Comparison of ENCODE assay signal across 8 cellular contexts in genomic region chr5:124746916-124747769, GRCh38. TPM values are rescaled to one million over a fixed set of nuclear protein-coding genes. Genes with fewer than 3 reads are reported as not detected.
DNase-seq lines count a peak whose midpoint lies in the region; ATAC-seq and TF ChIP-seq lines count a peak whose summit lies in the region.

No MANE protein-coding gene starts in this region.

- peak; percentile 42 for ATAC-seq in IMR-90 (ENCODE audit: low read depth)

- H2AFZ ChIP-seq in IMR-90 (replicated peaks; ENCODE audit: low read length, poor library complexity) = peak overlapping the region; percentile 77

- peak overlapping the region; percentile 95 for H3K9ac ChIP-seq in IMR-90 (ENCODE audit: low read depth, low read length)
- peak overlapping the region; percentile 81 to 96 (median 87) for H3K9ac ChIP-seq in skeletal muscle tissue (ENCODE audit: low read depth in 1 of 3, low read length in 3 of 3)

- in situ Hi-C loops in IMR-90 (cut with MboI; ENCODE audit: low sequenced_read_pairs) = loop anchor here (10.0 kb wide), 3 partner anchors 292 to 738 kb away; no protein-coding TSS in a partner anchor

- BruUV-seq in IMR-90 (replicated peaks; lab: Mats Ljungman, UMichigan) = no TSS peak

- no peak for TF ChIP-seq RAD21 in IMR-90 (IDR thresholded peaks at IDR 0.05; ENCODE audit: low read length)

- intact Hi-C loops in activated CD4-positive, alpha-beta T cell treated with anti-CD3 and anti-CD28 coated beads, Interleukin-2, amount 10 ng/mL, durations not matched to agents 24 days and 14 days (cut with micrococcal nuclease) = no loop called here
- intact Hi-C loops in IMR-90 (cut with micrococcal nuclease) = loop anchor here (1.0 to 10.0 kb wide), 11 partner anchors 232 to 1088 kb away; no protein-coding TSS in a partner anchor
- intact Hi-C loops in activated T-helper 2 cell treated with anti-CD3 and anti-CD28 coated beads, Interferon-gamma antibody, Interleukin-2, Interleukin-4, amounts not matched to agents 10 μg/mL and 5 μg/mL and 100 μg/mL, durations not matched to agents 14 hours and 24 hours and 36 hours (cut with micrococcal nuclease) = no loop called here

- H3K18ac ChIP-seq in IMR-90 (ENCODE audit: low read depth, low read length) = peak overlapping the region; percentile 90

- peak overlapping the region; percentile 96 for H2BK5ac ChIP-seq in IMR-90 (ENCODE audit: low read depth, low read length, poor library complexity, severe bottlenecking)

- peak overlapping the region; percentile 83 for H3K14ac ChIP-seq in IMR-90 (replicated peaks; ENCODE audit: low read depth, low read length)

- TF ChIP-seq POLR2A in IMR-90 (IDR thresholded peaks at IDR 0.05; ENCODE audit: low read depth, low read length) = no peak

- H4K20me1 ChIP-seq in IMR-90 (ENCODE audit: insufficient read depth, low read length) = 0 out of 2 replicates have a peak, but pooled peaks cover under 1% of the 10 kb centered on the region

- peak overlapping the region; percentile 68 for H2BK20ac ChIP-seq in IMR-90 (ENCODE audit: low read depth, low read length)

- dilution Hi-C loops in IMR-90 (cut with HindIII; ENCODE audit: low sequenced_read_pairs, unreplicated experiment) = no loop called here

- peak overlapping the region; percentile 73; the same call in 1 of the 2 replicates for H4K91ac ChIP-seq in IMR-90 (ENCODE audit: insufficient read depth, low read depth, low read length)

- H3K9me1 ChIP-seq in IMR-90 (ENCODE audit: insufficient read depth, low read length) = no peaks in the 10 kb centered on the region

- H3K27ac Mint-ChIP-seq in activated CD4-positive, alpha-beta T cell treated with anti-CD3 and anti-CD28 coated beads, Interleukin-2, amount 10 ng/mL, durations not matched to agents 24 days and 14 days = no peak overlapping the region
- H3K27ac Mint-ChIP-seq in activated T-helper 2 cell treated with anti-CD3 and anti-CD28 coated beads, Interferon-gamma antibody, Interleukin-2, Interleukin-4, amounts not matched to agents 10 μg/mL and 5 μg/mL and 100 μg/mL, durations not matched to agents 14 hours and 24 hours and 36 hours = no peak overlapping the region

- H3K4ac ChIP-seq in IMR-90 (ENCODE audit: low read depth, low read length) = peak overlapping the region; percentile 78

- DNase-seq in activated CD4-positive, alpha-beta T cell treated with anti-CD3 and anti-CD28 coated beads, Interleukin-2, amount 10 ng/mL, durations not matched to agents 24 days and 14 days = no peak
- DNase-seq in activated CD4-positive, alpha-beta T cell treated with anti-CD3 and anti-CD28 coated beads for 48 hours = no peak
- DNase-seq in IMR-90 (peak; percentile 94), OCI-M1 (lab: John Stamatoyannopoulos, UW) (peak; percentile 4), islet precursor cell (peak; percentile 91)
- no peak for DNase-seq in activated T-helper 2 cell treated with anti-CD3 and anti-CD28 coated beads, Interferon-gamma antibody, Interleukin-2, Interleukin-4, amounts not matched to agents 10 μg/mL and 5 μg/mL and 100 μg/mL, durations not matched to agents 14 hours and 24 hours and 36 hours (ENCODE audit: low spot score)

- H4K8ac ChIP-seq in IMR-90 (ENCODE audit: low read depth in 2 of 2, low read length in 2 of 2) = peak overlapping the region; percentile 19 to 83; a peak in 3 of 4 replicates

- H3K27ac ChIP-seq in IMR-90 (ENCODE audit: insufficient read depth, low read length) (peak overlapping the region; percentile 95), cingulate gyrus (ENCODE audit: low read depth, low read length) (peak overlapping the region; percentile 94), skeletal muscle tissue (ENCODE audit: low read depth, low read length) (peak overlapping the region; percentile 95)

- peak overlapping the region; percentile 67 for H3K4me3 ChIP-seq in IMR-90 (ENCODE audit: insufficient read depth, low read depth, low read length)
- peak overlapping the region; percentile 77 to 87 (median 80) for H3K4me3 ChIP-seq in skeletal muscle tissue (ENCODE audit: low read length in 3 of 3)

- H3K23ac ChIP-seq in IMR-90 (ENCODE audit: low read depth, low read length) = peak overlapping the region; percentile 93

- WGBS in IMR-90 (ENCODE audit: extremely low coverage in 2 of 2, insufficient read length in 1 of 2), 2 experiments = 0% methylated on average over 1 of the region's 32 CpGs; no CpG with 5 or more reads in 1 of the 2 experiments

- H3K4me1 ChIP-seq in IMR-90 (ENCODE audit: control insufficient read depth, insufficient read depth, low read length) = no peaks in the 10 kb centered on the region; the same call in 1 of the 2 replicates
- H3K4me1 ChIP-seq in skeletal muscle tissue (ENCODE audit: control insufficient read depth in 3 of 3, insufficient read depth in 3 of 3, low read length in 3 of 3) = peaks cover 15 to 37% (median 30%) of the 10 kb centered on the region in 3 donors

- no peaks in the 10 kb centered on the region for H3K36me3 ChIP-seq in IMR-90 (ENCODE audit: control insufficient read depth, insufficient read depth, low read length)
- H3K36me3 ChIP-seq in skeletal muscle tissue (ENCODE audit: control insufficient read depth in 3 of 3, insufficient read depth in 3 of 3, low read length in 3 of 3) = no peaks in the 10 kb centered on the region

- peak overlapping the region; percentile 76 for H2AK9ac ChIP-seq in IMR-90 (replicated peaks; ENCODE audit: low read depth, low read length, poor library complexity)

- peak overlapping the region; percentile 20; the same call in 2 of the 3 replicates for H2BK15ac ChIP-seq in IMR-90 (ENCODE audit: low read depth, low read length)

- CTCF ChIA-PET in IMR-90 (lab: Yijun Ruan, JAX) = interaction anchor here (0.6 to 0.7 kb wide), 2 partner anchors 152 to 1089 kb away, joined by 3 read pairs; no protein-coding TSS in a partner anchor

- no peaks in the 10 kb centered on the region for H3K9me3 Mint-ChIP-seq in activated CD4-positive, alpha-beta T cell treated with anti-CD3 and anti-CD28 coated beads, Interleukin-2, amount 10 ng/mL, durations not matched to agents 24 days and 14 days
- H3K9me3 Mint-ChIP-seq in activated T-helper 2 cell treated with anti-CD3 and anti-CD28 coated beads, Interferon-gamma antibody, Interleukin-2, Interleukin-4, amounts not matched to agents 10 μg/mL and 5 μg/mL and 100 μg/mL, durations not matched to agents 14 hours and 24 hours and 36 hours = no peaks in the 10 kb centered on the region

- H3K79me1 ChIP-seq in IMR-90 (ENCODE audit: low read depth in 1 of 2, low read length in 2 of 2) = peaks cover 10 to 27% of the 10 kb centered on the region in 2 experiments; a peak in 3 of 4 replicates

- H3K36me3 Mint-ChIP-seq in activated CD4-positive, alpha-beta T cell treated with anti-CD3 and anti-CD28 coated beads, Interleukin-2, amount 10 ng/mL, durations not matched to agents 24 days and 14 days (ENCODE audit: low read depth) = no peaks in the 10 kb centered on the region
- H3K36me3 Mint-ChIP-seq in activated T-helper 2 cell treated with anti-CD3 and anti-CD28 coated beads, Interferon-gamma antibody, Interleukin-2, Interleukin-4, amounts not matched to agents 10 μg/mL and 5 μg/mL and 100 μg/mL, durations not matched to agents 14 hours and 24 hours and 36 hours (ENCODE audit: low read depth) = no peaks in the 10 kb centered on the region

- peaks cover 7% of the 10 kb centered on the region for H3K4me1 Mint-ChIP-seq in activated CD4-positive, alpha-beta T cell treated with anti-CD3 and anti-CD28 coated beads, Interleukin-2, amount 10 ng/mL, durations not matched to agents 24 days and 14 days
- H3K4me1 Mint-ChIP-seq in activated T-helper 2 cell treated with anti-CD3 and anti-CD28 coated beads, Interferon-gamma antibody, Interleukin-2, Interleukin-4, amounts not matched to agents 10 μg/mL and 5 μg/mL and 100 μg/mL, durations not matched to agents 14 hours and 24 hours and 36 hours (ENCODE audit: low read depth) = peaks cover 2% of the 10 kb centered on the region

- H3K27me3 ChIP-seq in IMR-90 (ENCODE audit: control insufficient read depth, insufficient read depth, low read length) (no peaks in the 10 kb centered on the region), skeletal muscle tissue (ENCODE audit: control insufficient read depth in 3 of 3, insufficient read depth in 3 of 3, low read length in 3 of 3) (no peaks in the 10 kb centered on the region)

- H3K4me2 ChIP-seq in IMR-90 (ENCODE audit: low read depth, low read length) = peak overlapping the region; percentile 85

- H3K4me3 Mint-ChIP-seq in activated CD4-positive, alpha-beta T cell treated with anti-CD3 and anti-CD28 coated beads, Interleukin-2, amount 10 ng/mL, durations not matched to agents 24 days and 14 days = peak overlapping the region; percentile 43
- H3K4me3 Mint-ChIP-seq in activated T-helper 2 cell treated with anti-CD3 and anti-CD28 coated beads, Interferon-gamma antibody, Interleukin-2, Interleukin-4, amounts not matched to agents 10 μg/mL and 5 μg/mL and 100 μg/mL, durations not matched to agents 14 hours and 24 hours and 36 hours (ENCODE audit: low read depth) = no peak overlapping the region

- H4K5ac ChIP-seq in IMR-90 (ENCODE audit: low read depth, low read length) = peak overlapping the region; percentile 73

- TF ChIP-seq CTCF in IMR-90 (conservative IDR thresholded peaks at IDR 0.05; ENCODE audit: low read depth, low read length) = no peak

- H3K9me3 ChIP-seq in IMR-90 (ENCODE audit: control insufficient read depth, insufficient read depth, low read length) (no peaks in the 10 kb centered on the region), skeletal muscle tissue (ENCODE audit: control insufficient read depth in 3 of 3, low read length in 3 of 3) (no peaks in the 10 kb centered on the region)

- peaks cover 42% of the 10 kb centered on the region for H3K27me3 Mint-ChIP-seq in activated CD4-positive, alpha-beta T cell treated with anti-CD3 and anti-CD28 coated beads, Interleukin-2, amount 10 ng/mL, durations not matched to agents 24 days and 14 days
- peaks cover 41% of the 10 kb centered on the region for H3K27me3 Mint-ChIP-seq in activated T-helper 2 cell treated with anti-CD3 and anti-CD28 coated beads, Interferon-gamma antibody, Interleukin-2, Interleukin-4, amounts not matched to agents 10 μg/mL and 5 μg/mL and 100 μg/mL, durations not matched to agents 14 hours and 24 hours and 36 hours (ENCODE audit: low read depth)

- POLR2A ChIA-PET in IMR-90 (lab: Charles Lee; ENCODE audit: unreplicated experiment) = interaction anchor here (0.5 to 1.2 kb wide), 9 partner anchors 12 to 856 kb away, joined by 3 to 15 read pairs (median 4); no protein-coding TSS in a partner anchor

- H2BK120ac ChIP-seq in IMR-90 (ENCODE audit: low read depth, low read length) = peak overlapping the region; percentile 93

- 0 out of 2 replicates have a peak overlapping the region, but pooled peaks have one; percentile 18 for H2AK5ac ChIP-seq in IMR-90 (ENCODE audit: low read depth, low read length)

- peak overlapping the region; percentile 97 for H3K56ac ChIP-seq in IMR-90 (ENCODE audit: extremely low read depth, insufficient read depth, low read length)

RNA-seq across cellular contexts. Expression of gene ZNF608, which starts 0.7 kb away (rescaled TPM):
- total RNA-seq in activated CD4-positive, alpha-beta T cell treated with anti-CD3 and anti-CD28 coated beads, Interleukin-2, amount 10 ng/mL, durations not matched to agents 24 days and 14 days = not detected in 2 replicates
- total RNA-seq in IMR-90 (2012; rRNA removed) (15.1 and 16.4 TPM in 2 replicates), skeletal muscle tissue (31.3 TPM)
- polyA plus RNA-seq in IMR-90 (2012; rRNA removed) = 9.8 TPM in 2 replicates
- 2.7 and 5.9 TPM in 2 replicates for polyA plus RNA-seq in IMR-90 (2012; cell fraction: cytosol; rRNA removed)
- polyA plus RNA-seq in IMR-90 (2012; cell fraction: nucleus; rRNA removed; ENCODE audit: low replicate concordance) = 10.3 and 27.2 TPM in 2 replicates
- total RNA-seq in activated T-helper 2 cell treated with anti-CD3 and anti-CD28 coated beads, Interferon-gamma antibody, Interleukin-2, Interleukin-4, amounts not matched to agents 10 μg/mL and 5 μg/mL and 100 μg/mL, durations not matched to agents 14 hours and 24 hours and 36 hours = not detected in 2 replicates

Comparison
In these comparisons a context has a peak if more than half of its experiments do, and no peak if none do; other contexts are left out.
1. DNase-seq: peak in IMR-90 (single experiment), OCI-M1 (single experiment) and islet precursor cell (single experiment); none in activated CD4-positive, alpha-beta T cell treated with anti-CD3 and anti-CD28 coated beads, Interleukin-2, amount 10 ng/mL, durations not matched to agents 24 days and 14 days (single experiment), activated CD4-positive, alpha-beta T cell treated with anti-CD3 and anti-CD28 coated beads for 48 hours (single experiment) and activated T-helper 2 cell treated with anti-CD3 and anti-CD28 coated beads, Interferon-gamma antibody, Interleukin-2, Interleukin-4, amounts not matched to agents 10 μg/mL and 5 μg/mL and 100 μg/mL, durations not matched to agents 14 hours and 24 hours and 36 hours (single experiment).
2. RNA of gene ZNF608, which starts 0.7 kb away (total RNA-seq): 31.3 TPM in skeletal muscle tissue (single experiment) and 15.1 to 16.4 TPM in IMR-90; not detected in activated CD4-positive, alpha-beta T cell treated with anti-CD3 and anti-CD28 coated beads, Interleukin-2, amount 10 ng/mL, durations not matched to agents 24 days and 14 days and not detected in activated T-helper 2 cell treated with anti-CD3 and anti-CD28 coated beads, Interferon-gamma antibody, Interleukin-2, Interleukin-4, amounts not matched to agents 10 μg/mL and 5 μg/mL and 100 μg/mL, durations not matched to agents 14 hours and 24 hours and 36 hours; every median in the first group is over 10 times any median in the second.
3. Peak in every context shown above with its lines, with median percentiles within 50 percentile points of each other: H3K27ac ChIP-seq.